1 cellular context compared by ENCODE assay signal in the genomic region with DNA sequence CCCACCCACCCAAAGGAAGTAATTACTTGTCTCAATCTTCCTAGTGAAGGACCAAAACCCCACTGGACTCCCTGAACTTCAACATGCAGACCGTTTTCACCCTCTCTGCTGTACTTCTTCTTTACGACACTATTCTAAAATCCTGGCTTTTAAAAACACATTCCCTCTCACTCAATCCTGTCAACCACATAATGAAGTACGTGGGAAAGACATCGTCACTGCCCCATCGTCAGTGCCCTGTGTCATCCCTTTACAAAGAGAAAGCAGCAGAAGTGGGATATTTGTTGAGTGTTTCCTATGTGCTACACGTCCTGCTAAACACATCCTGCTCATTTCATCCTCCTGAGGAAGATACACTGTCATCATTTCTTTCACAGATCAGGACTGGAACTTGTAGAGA.
TF ChIP-seq lines count a peak whose summit lies in the region.

No MANE protein-coding gene starts in this region.

TF ChIP-seq in WTC11, 78 proteins besides CTCF, POLR2A, EP300 and RAD21 (continued from another document):
- TF ChIP-seq RELA (CRISPR knock-in tag; IDR thresholded peaks at IDR 0.05; ENCODE audit: borderline replicate concordance) = no peak
- TF ChIP-seq ATF1 (CRISPR knock-in tag; IDR thresholded peaks at IDR 0.05) = no peak
- TF ChIP-seq, protein P1, sequence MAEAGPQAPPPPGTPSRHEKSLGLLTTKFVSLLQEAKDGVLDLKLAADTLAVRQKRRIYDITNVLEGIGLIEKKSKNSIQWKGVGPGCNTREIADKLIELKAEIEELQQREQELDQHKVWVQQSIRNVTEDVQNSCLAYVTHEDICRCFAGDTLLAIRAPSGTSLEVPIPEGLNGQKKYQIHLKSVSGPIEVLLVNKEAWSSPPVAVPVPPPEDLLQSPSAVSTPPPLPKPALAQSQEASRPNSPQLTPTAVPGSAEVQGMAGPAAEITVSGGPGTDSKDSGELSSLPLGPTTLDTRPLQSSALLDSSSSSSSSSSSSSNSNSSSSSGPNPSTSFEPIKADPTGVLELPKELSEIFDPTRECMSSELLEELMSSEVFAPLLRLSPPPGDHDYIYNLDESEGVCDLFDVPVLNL (CRISPR knock-in tag; IDR thresholded peaks at IDR 0.05; ENCODE audit: borderline replicate concordance, low read depth) = no peak
- TF ChIP-seq TP53 (CRISPR knock-in tag; IDR thresholded peaks at IDR 0.05) = no peak
- TF ChIP-seq, protein P2, sequence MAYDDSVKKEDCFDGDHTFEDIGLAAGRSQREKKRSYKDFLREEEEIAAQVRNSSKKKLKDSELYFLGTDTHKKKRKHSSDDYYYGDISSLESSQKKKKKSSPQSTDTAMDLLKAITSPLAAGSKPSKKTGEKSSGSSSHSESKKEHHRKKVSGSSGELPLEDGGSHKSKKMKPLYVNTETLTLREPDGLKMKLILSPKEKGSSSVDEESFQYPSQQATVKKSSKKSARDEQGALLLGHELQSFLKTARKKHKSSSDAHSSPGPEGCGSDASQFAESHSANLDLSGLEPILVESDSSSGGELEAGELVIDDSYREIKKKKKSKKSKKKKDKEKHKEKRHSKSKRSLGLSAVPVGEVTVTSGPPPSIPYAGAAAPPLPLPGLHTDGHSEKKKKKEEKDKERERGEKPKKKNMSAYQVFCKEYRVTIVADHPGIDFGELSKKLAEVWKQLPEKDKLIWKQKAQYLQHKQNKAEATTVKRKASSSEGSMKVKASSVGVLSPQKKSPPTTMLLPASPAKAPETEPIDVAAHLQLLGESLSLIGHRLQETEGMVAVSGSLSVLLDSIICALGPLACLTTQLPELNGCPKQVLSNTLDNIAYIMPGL (CRISPR knock-in tag; IDR thresholded peaks at IDR 0.05) = no peak
- TF ChIP-seq SMAD3 (CRISPR knock-in tag; IDR thresholded peaks at IDR 0.05; ENCODE audit: borderline replicate concordance) = no peak
- TF ChIP-seq NR3C1 (CRISPR knock-in tag; conservative IDR thresholded peaks at IDR 0.05; ENCODE audit: low read depth) = no peak
- TF ChIP-seq, protein P3, sequence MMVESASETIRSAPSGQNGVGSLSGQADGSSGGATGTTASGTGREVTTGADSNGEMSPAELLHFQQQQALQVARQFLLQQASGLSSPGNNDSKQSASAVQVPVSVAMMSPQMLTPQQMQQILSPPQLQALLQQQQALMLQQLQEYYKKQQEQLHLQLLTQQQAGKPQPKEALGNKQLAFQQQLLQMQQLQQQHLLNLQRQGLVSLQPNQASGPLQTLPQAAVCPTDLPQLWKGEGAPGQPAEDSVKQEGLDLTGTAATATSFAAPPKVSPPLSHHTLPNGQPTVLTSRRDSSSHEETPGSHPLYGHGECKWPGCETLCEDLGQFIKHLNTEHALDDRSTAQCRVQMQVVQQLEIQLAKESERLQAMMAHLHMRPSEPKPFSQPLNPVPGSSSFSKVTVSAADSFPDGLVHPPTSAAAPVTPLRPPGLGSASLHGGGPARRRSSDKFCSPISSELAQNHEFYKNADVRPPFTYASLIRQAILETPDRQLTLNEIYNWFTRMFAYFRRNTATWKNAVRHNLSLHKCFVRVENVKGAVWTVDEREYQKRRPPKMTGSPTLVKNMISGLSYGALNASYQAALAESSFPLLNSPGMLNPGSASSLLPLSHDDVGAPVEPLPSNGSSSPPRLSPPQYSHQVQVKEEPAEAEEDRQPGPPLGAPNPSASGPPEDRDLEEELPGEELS (CRISPR knock-in tag; IDR thresholded peaks at IDR 0.05) = no peak
- no peak for TF ChIP-seq FOXP1 (CRISPR knock-in tag; IDR thresholded peaks at IDR 0.05; ENCODE audit: borderline replicate concordance)
- no peak for TF ChIP-seq PRRX2 (CRISPR knock-in tag; IDR thresholded peaks at IDR 0.05)
- TF ChIP-seq JUN (CRISPR knock-in tag; IDR thresholded peaks at IDR 0.05) = no peak
- TF ChIP-seq ATF6 (CRISPR knock-in tag; IDR thresholded peaks at IDR 0.05) = no peak
- no peak for TF ChIP-seq ERG (CRISPR knock-in tag; IDR thresholded peaks at IDR 0.05)
- TF ChIP-seq OVOL2 (CRISPR knock-in tag; IDR thresholded peaks at IDR 0.05; ENCODE audit: borderline replicate concordance) = no peak
- no peak for TF ChIP-seq IRF1 (CRISPR knock-in tag; IDR thresholded peaks at IDR 0.05)
